1 cellular context compared by ENCODE assay signal in genomic region chr5:150700600-150701377, GRCh38.
TF ChIP-seq lines count a peak whose summit lies in the region.

TSS of gene RBM22 (minus strand) at chr5:150701062. CDS start at chr5:150700985, 77 bp downstream.

TF ChIP-seq in K562, 482 proteins besides CTCF, POLR2A, EP300 and RAD21 (continued from another document and continues in another):
- TF ChIP-seq NFIX (CRISPR knock-in tag; IDR thresholded peaks at IDR 0.05; ENCODE audit: low read depth) (no peak), ZFP30 (CRISPR knock-in tag; IDR thresholded peaks at IDR 0.05; ENCODE audit: borderline replicate concordance) (no peak), CUX1 (CRISPR knock-in tag; IDR thresholded peaks at IDR 0.05) (no peak), CLOCK (CRISPR knock-in tag; IDR thresholded peaks at IDR 0.05; ENCODE audit: borderline replicate concordance) (no peak), ATF7 (IDR thresholded peaks at IDR 0.05) (peak; percentile 89; the same call in 1 of the 2 replicates), ARNT (IDR thresholded peaks at IDR 0.05) (no peak), PHB (CRISPR knock-in tag; IDR thresholded peaks at IDR 0.05) (no peak; the same call in 1 of the 2 replicates), NEUROD1 (IDR thresholded peaks at IDR 0.05; ENCODE audit: borderline replicate concordance, low read depth, low read length, partially characterized antibody) (peak; percentile 43), ATF1 (CRISPR knock-in tag; IDR thresholded peaks at IDR 0.05) (peak; percentile 84), ATF1 (tag; IDR thresholded peaks at IDR 0.05) (peak; percentile 98), HLTF (IDR thresholded peaks at IDR 0.05) (peak; percentile 70; the same call in 1 of the 2 replicates), RBM22 (IDR thresholded peaks at IDR 0.05; ENCODE audit: low read depth, low read length, poor library complexity, severe bottlenecking) (no peak), ZNF165 (CRISPR knock-in tag; IDR thresholded peaks at IDR 0.05; ENCODE audit: borderline replicate concordance) (no peak), ELF4 (CRISPR knock-in tag; IDR thresholded peaks at IDR 0.05) (no peak), MYNN (IDR thresholded peaks at IDR 0.05) (no peak), MYNN (CRISPR knock-in tag; IDR thresholded peaks at IDR 0.05) (no peak), GTF2A2 (tag; IDR thresholded peaks at IDR 0.05) (no peak), E2F8 (IDR thresholded peaks at IDR 0.05; ENCODE audit: low read depth, partially characterized antibody) (no peak), ZNF134 (CRISPR knock-in tag; conservative IDR thresholded peaks at IDR 0.05) (no peak), ZMIZ1 (IDR thresholded peaks at IDR 0.05; ENCODE audit: low read depth in 2 of 2, low read length in 2 of 2) (no peak), ZNF778 (CRISPR knock-in tag; IDR thresholded peaks at IDR 0.05) (no peak), SPI1 (IDR thresholded peaks at IDR 0.05; ENCODE audit: borderline replicate concordance, low read depth, low read length) (peak; percentile 37; the same call in 1 of the 2 replicates), CHD2 (IDR thresholded peaks at IDR 0.05; ENCODE audit: low read depth, low read length) (no peak), FOXM1 (IDR thresholded peaks at IDR 0.05; ENCODE audit: low read depth) (no peak), FOXM1 (CRISPR knock-in tag; IDR thresholded peaks at IDR 0.05; ENCODE audit: low read depth) (peak; percentile 86; the same call in 1 of the 2 replicates), GTF2B (IDR thresholded peaks at IDR 0.05; ENCODE audit: extremely low read depth, insufficient read length) (no peak), RBM15 (IDR thresholded peaks at IDR 0.05; ENCODE audit: insufficient read depth, low read length) (no peak), KAT8 (IDR thresholded peaks at IDR 0.05; ENCODE audit: low read depth) (no peak), SRF (CRISPR knock-in tag; IDR thresholded peaks at IDR 0.05) (peak in 1 of 2 experiments; percentile 10; a peak in 1 of 4 replicates), BRD9 (IDR thresholded peaks at IDR 0.05; ENCODE audit: low read depth, partially characterized antibody) (peak; percentile 89), ZNF507 (tag; conservative IDR thresholded peaks at IDR 0.05) (no peak), SIRT6 (IDR thresholded peaks at IDR 0.05; ENCODE audit: low read depth, low read length) (no peak), MXI1 (IDR thresholded peaks at IDR 0.05; ENCODE audit: low read depth, low read length) (no peak), YBX1 (IDR thresholded peaks at IDR 0.05) (no peak)
- TF ChIP-seq, protein P1, sequence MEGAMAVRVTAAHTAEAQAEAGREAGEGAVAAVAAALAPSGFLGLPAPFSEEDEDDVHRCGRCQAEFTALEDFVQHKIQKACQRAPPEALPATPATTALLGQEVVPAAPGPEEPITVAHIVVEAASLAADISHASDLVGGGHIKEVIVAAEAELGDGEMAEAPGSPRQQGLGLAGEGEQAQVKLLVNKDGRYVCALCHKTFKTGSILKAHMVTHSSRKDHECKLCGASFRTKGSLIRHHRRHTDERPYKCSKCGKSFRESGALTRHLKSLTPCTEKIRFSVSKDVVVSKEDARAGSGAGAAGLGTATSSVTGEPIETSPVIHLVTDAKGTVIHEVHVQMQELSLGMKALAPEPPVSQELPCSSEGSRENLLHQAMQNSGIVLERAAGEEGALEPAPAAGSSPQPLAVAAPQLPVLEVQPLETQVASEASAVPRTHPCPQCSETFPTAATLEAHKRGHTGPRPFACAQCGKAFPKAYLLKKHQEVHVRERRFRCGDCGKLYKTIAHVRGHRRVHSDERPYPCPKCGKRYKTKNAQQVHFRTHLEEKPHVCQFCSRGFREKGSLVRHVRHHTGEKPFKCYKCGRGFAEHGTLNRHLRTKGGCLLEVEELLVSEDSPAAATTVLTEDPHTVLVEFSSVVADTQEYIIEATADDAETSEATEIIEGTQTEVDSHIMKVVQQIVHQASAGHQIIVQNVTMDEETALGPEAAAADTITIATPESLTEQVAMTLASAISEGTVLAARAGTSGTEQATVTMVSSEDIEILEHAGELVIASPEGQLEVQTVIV (CRISPR knock-in tag; IDR thresholded peaks at IDR 0.05; ENCODE audit: borderline replicate concordance) = no peak; the same call in 1 of the 2 replicates
- TF ChIP-seq, protein P2, sequence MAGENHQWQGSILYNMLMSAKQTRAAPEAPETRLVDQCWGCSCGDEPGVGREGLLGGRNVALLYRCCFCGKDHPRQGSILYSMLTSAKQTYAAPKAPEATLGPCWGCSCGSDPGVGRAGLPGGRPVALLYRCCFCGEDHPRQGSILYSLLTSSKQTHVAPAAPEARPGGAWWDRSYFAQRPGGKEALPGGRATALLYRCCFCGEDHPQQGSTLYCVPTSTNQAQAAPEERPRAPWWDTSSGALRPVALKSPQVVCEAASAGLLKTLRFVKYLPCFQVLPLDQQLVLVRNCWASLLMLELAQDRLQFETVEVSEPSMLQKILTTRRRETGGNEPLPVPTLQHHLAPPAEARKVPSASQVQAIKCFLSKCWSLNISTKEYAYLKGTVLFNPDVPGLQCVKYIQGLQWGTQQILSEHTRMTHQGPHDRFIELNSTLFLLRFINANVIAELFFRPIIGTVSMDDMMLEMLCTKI (IDR thresholded peaks at IDR 0.05; ENCODE audit: partially characterized antibody) = no peak
- TF ChIP-seq, protein P3, sequence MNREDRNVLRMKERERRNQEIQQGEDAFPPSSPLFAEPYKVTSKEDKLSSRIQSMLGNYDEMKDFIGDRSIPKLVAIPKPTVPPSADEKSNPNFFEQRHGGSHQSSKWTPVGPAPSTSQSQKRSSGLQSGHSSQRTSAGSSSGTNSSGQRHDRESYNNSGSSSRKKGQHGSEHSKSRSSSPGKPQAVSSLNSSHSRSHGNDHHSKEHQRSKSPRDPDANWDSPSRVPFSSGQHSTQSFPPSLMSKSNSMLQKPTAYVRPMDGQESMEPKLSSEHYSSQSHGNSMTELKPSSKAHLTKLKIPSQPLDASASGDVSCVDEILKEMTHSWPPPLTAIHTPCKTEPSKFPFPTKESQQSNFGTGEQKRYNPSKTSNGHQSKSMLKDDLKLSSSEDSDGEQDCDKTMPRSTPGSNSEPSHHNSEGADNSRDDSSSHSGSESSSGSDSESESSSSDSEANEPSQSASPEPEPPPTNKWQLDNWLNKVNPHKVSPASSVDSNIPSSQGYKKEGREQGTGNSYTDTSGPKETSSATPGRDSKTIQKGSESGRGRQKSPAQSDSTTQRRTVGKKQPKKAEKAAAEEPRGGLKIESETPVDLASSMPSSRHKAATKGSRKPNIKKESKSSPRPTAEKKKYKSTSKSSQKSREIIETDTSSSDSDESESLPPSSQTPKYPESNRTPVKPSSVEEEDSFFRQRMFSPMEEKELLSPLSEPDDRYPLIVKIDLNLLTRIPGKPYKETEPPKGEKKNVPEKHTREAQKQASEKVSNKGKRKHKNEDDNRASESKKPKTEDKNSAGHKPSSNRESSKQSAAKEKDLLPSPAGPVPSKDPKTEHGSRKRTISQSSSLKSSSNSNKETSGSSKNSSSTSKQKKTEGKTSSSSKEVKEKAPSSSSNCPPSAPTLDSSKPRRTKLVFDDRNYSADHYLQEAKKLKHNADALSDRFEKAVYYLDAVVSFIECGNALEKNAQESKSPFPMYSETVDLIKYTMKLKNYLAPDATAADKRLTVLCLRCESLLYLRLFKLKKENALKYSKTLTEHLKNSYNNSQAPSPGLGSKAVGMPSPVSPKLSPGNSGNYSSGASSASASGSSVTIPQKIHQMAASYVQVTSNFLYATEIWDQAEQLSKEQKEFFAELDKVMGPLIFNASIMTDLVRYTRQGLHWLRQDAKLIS (CRISPR knock-in tag; IDR thresholded peaks at IDR 0.05) = 0 out of 2 replicates have a peak, but pooled peaks have one; percentile 65
